In the genomic region with DNA sequence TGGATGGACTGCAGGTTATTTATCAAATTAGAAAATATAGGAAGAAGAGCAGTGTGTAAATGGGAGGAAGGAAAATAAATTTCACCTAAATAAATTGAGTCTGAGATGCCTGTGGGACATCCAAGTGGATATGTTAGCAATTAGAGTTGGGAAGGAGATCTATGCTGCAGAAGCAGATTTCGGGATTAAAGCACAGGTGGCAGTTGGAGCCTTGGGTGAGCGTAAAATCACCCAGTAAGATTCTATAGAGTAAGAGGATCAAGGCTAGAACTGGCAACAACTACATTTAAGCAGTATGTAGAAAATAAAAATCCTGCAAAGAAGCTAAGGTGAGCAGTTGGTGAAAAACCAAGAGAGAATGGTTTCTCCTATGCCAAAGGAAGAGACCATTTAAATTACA, we compare ENCODE assay signal across 20 cellular contexts. TPM values are rescaled to one million over a fixed set of nuclear protein-coding genes. Genes with fewer than 3 reads are reported as not detected.
DNase-seq lines count a peak whose midpoint lies in the region; ATAC-seq, FAIRE-seq and TF ChIP-seq lines count a peak whose summit lies in the region.
"Had no signal": no experiment of that assay in that cellular context is flagged by ENCODE, and none has a peak within 500 bp of the region (broad histone marks: within the 10 kb centered on the region; RNA-seq: fewer than 3 reads in every experiment).

No MANE protein-coding gene starts in this region.

- intact Hi-C loops in Right ventricle myocardium superior (cut with DNase I) = no loop called here

- H3K4me1 Mint-ChIP-seq in activated T-cell treated with anti-CD3 and anti-CD28 coated beads, Interleukin-2, amount 50 U/mL, for 72 hours (ENCODE audit: low read depth) = peaks cover 44% of the 10 kb centered on the region
- peaks cover 52% of the 10 kb centered on the region for H3K4me1 Mint-ChIP-seq in central memory CD8-positive, alpha-beta T cell
- no peaks in the 10 kb centered on the region for H3K4me1 Mint-ChIP-seq in type B pancreatic cell (ENCODE audit: unreplicated experiment)

- H3K27me3 Mint-ChIP-seq in activated T-cell treated with anti-CD3 and anti-CD28 coated beads, Interleukin-2, amount 50 U/mL, for 72 hours (ENCODE audit: low read depth) = no peaks in the 10 kb centered on the region
- H3K27me3 Mint-ChIP-seq in central memory CD8-positive, alpha-beta T cell = no peaks in the 10 kb centered on the region
- no peaks in the 10 kb centered on the region for H3K27me3 Mint-ChIP-seq in type B pancreatic cell
- H3K27me3 Mint-ChIP-seq: B cell; CD8-positive, alpha-beta memory T cell had no signal

- TF ChIP-seq CTCF in D721Med (IDR thresholded peaks at IDR 0.05; ENCODE audit: insufficient read depth, missing control alignments) = no peak
- no peak for TF ChIP-seq CTCF in type B pancreatic cell (conservative IDR thresholded peaks at IDR 0.05)

- H3K36me3 Mint-ChIP-seq in activated T-cell treated with anti-CD3 and anti-CD28 coated beads, Interleukin-2, amount 50 U/mL, for 72 hours (ENCODE audit: insufficient read depth in 2 of 2) = peaks cover 8 to 32% of the 10 kb centered on the region in 2 donors
- H3K36me3 Mint-ChIP-seq in central memory CD8-positive, alpha-beta T cell (ENCODE audit: insufficient read depth) = peaks cover 47% of the 10 kb centered on the region
- no peaks in the 10 kb centered on the region for H3K36me3 Mint-ChIP-seq in type B pancreatic cell

- peak; percentile 55 for FAIRE-seq in D721Med (lab: Jason Lieb, UNC)
- FAIRE-seq: A204.1, GM12878, GM18507, H54 had no signal

- no peak overlapping the region for H3K4me3 Mint-ChIP-seq in activated T-cell treated with anti-CD3 and anti-CD28 coated beads, Interleukin-2, amount 50 U/mL, for 72 hours
- no peak overlapping the region for H3K4me3 Mint-ChIP-seq in central memory CD8-positive, alpha-beta T cell
- no peak overlapping the region for H3K4me3 Mint-ChIP-seq in type B pancreatic cell
- H3K4me3 Mint-ChIP-seq: B cell; CD8-positive, alpha-beta memory T cell had no signal

- H3K27ac Mint-ChIP-seq in activated T-cell treated with anti-CD3 and anti-CD28 coated beads, Interleukin-2, amount 50 U/mL, for 72 hours = peak overlapping the region; percentile 59
- H3K27ac Mint-ChIP-seq in central memory CD8-positive, alpha-beta T cell (ENCODE audit: low read depth) = peak overlapping the region; percentile 9
- no peak overlapping the region for H3K27ac Mint-ChIP-seq in type B pancreatic cell
- H3K27ac Mint-ChIP-seq: B cell had no signal

- no peak for ATAC-seq in activated T-cell treated with anti-CD3 and anti-CD28 coated beads, Interleukin-2, amount 50 U/mL, for 72 hours (replicated peaks in 1 of 2)
- no peak for ATAC-seq in central memory CD8-positive, alpha-beta T cell (replicated peaks; ENCODE audit: extremely low read depth, poor library complexity, severe bottlenecking)
- ATAC-seq in HG02759 (IDR thresholded peaks at IDR 0.05; ENCODE audit: unreplicated experiment) = no peak
- ATAC-seq in Right ventricle myocardium superior (ENCODE audit: poor library complexity) = no peak
- ATAC-seq: GM12878, HCT116 had no signal

- DNase-seq in activated T-cell treated with anti-CD3 and anti-CD28 coated beads, Interleukin-2, amount 50 U/mL, for 72 hours = no peak
- DNase-seq in activated T-cell treated with anti-CD3 and anti-CD28 coated beads, Interleukin-2, amount 50 U/mL, for 48 hours = no peak
- DNase-seq in D721Med (ENCODE audit: insufficient read length, low spot score) (no peak), type B pancreatic cell (ENCODE audit: extremely low spot score, unreplicated experiment) (no peak), Right ventricle myocardium superior (no peak)
- no peak for DNase-seq in central memory CD8-positive, alpha-beta T cell (ENCODE audit: low spot score in 2 of 2)
- DNase-seq: Caco-2; CD8-positive, alpha-beta memory T cell; DMS 273 treated with DMSO at 0.1 percent for 48 hours; GM23248; IMR-90 had no signal

- no peaks in the 10 kb centered on the region for H3K9me3 Mint-ChIP-seq in activated T-cell treated with anti-CD3 and anti-CD28 coated beads, Interleukin-2, amount 50 U/mL, for 72 hours
- no peaks in the 10 kb centered on the region for H3K9me3 Mint-ChIP-seq in central memory CD8-positive, alpha-beta T cell
- H3K9me3 Mint-ChIP-seq in type B pancreatic cell = no peaks in the 10 kb centered on the region
- H3K9me3 Mint-ChIP-seq: CD8-positive, alpha-beta memory T cell had no signal

RNA-seq across cellular contexts. Expression of a gene that starts 8.4 kb away (rescaled TPM):
- total RNA-seq in activated T-cell treated with anti-CD3 and anti-CD28 coated beads, Interleukin-2, amount 50 U/mL, for 72 hours = 10 to 100 TPM; 34.9 to 38.2 TPM
- total RNA-seq in type B pancreatic cell (ENCODE audit: low replicate concordance) (13.0 and 15.8 TPM in 2 replicates), Right ventricle myocardium superior (6.9 TPM)

RNA-seq across cellular contexts. Expression of a gene that starts 18.4 kb away (rescaled TPM):
- 1 to 10 TPM in 1 of 2 donors, under 1 TPM in 1; 0.58 to 1.7 TPM for total RNA-seq in activated T-cell treated with anti-CD3 and anti-CD28 coated beads, Interleukin-2, amount 50 U/mL, for 72 hours
- total RNA-seq in type B pancreatic cell (ENCODE audit: low replicate concordance) (not detected in 2 replicates), Right ventricle myocardium superior (0.19 TPM)
- total RNA-seq: B cell, Daoy, GM23248, HT-29, IMR-90 had no signal

RNA-seq across cellular contexts. Expression of a gene that starts 34.1 kb away (rescaled TPM):
- total RNA-seq in activated T-cell treated with anti-CD3 and anti-CD28 coated beads, Interleukin-2, amount 50 U/mL, for 72 hours = under 1 TPM; 0.46 to 0.53 TPM
- total RNA-seq in type B pancreatic cell (ENCODE audit: low replicate concordance) (not detected in 2 replicates), Right ventricle myocardium superior (not detected)
- total RNA-seq: Caco-2, Daoy, GM23248, HT-29 had no signal
